Comparison of ENCODE assay signal across 13 cellular contexts in the genomic region with DNA sequence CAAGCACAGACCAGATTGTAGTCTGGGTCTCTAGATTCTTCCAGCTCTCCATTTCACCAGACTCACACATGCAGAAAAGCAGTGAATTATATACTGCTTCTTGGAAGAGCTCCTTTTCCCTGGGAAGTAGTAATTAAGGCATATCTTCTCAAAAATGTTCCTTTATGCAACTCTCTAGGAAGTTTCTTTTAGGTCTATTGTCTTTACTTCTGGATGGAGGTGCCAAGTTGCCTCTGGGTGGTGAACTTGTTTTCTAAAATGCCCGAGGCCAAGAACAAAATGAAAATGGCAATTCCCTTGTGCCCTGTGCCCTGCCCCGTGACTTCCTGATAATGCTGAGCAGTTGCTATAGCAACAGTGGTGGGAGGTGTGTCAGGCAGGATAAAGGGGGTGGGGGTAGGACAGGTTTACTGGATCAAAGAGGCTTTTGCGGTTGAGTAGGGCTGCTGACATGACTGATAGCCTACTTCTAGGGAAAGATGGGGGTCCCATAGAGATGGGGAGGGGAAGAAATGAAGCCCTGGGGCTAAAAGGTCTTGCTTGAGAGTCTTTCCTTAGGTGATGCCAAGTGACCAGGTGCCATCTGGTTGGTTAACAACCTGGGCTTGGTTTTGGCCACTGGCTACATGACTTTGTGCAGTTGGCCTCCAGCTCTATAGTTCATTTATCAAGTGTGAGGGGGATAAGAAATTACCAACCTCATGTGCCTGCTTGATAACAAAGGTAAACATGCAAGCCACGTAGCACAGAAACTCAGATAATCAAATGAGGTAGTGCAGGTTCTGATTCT. TPM values are rescaled to one million over a fixed set of nuclear protein-coding genes. Genes with fewer than 3 reads are reported as not detected.
DNase-seq lines count a peak whose midpoint lies in the region; ATAC-seq and TF ChIP-seq lines count a peak whose summit lies in the region.
"Had no signal": no experiment of that assay in that cellular context is flagged by ENCODE, and none has a peak within 500 bp of the region (broad histone marks: within the 10 kb centered on the region; RNA-seq: fewer than 3 reads in every experiment).

No MANE protein-coding gene starts in this region.

- DNase-seq in left ventricle myocardium inferior = no peak
- DNase-seq in right cardiac atrium = no peak
- peak; percentile 66 for DNase-seq in dermis blood vessel endothelial cell
- DNase-seq in nephron progenitor cell = no peak
- no peak for DNase-seq in aorta
- no peak for DNase-seq in NCI-H510A treated with DMSO at 0.1 percent for 48 hours (lab: John Stamatoyannopoulos, UW)
- DNase-seq in GM20000 (ENCODE audit: low spot score) = no peak
- DNase-seq: activated B cell treated with CpG ODN at 0.5 μM for 24 hours; NCI-H226; PC-9; stimulated activated CD8-positive, alpha-beta memory T cell treated with anti-CD3 and anti-CD28 coated beads, Interleukin-4, amount 100 ng/mL, for 48 hours; SW 1271 had no signal

- peaks cover 69% of the 10 kb centered on the region for H3K4me1 Mint-ChIP-seq in nephron progenitor cell

- H3K4me3 ChIP-seq in left ventricle myocardium inferior (no peak overlapping the region), right cardiac atrium (ENCODE audit: low read length) (no peak overlapping the region), aorta (ENCODE audit: low read length in 2 of 2) (no peak overlapping the region)
- H3K4me3 ChIP-seq: PC-9 had no signal

- no peak for TF ChIP-seq CTCF in left ventricle myocardium inferior (IDR thresholded peaks at IDR 0.05; ENCODE audit: borderline replicate concordance)
- TF ChIP-seq CTCF in nephron progenitor cell (IDR thresholded peaks at IDR 0.05) = no peak
- TF ChIP-seq CTCF in GM20000 (IDR thresholded peaks at IDR 0.05; ENCODE audit: extremely low read depth, missing control alignments) = no peak

- peak overlapping the region; percentile 56 for H3K4me3 Mint-ChIP-seq in nephron progenitor cell
- H3K4me3 Mint-ChIP-seq: activated B cell treated with CpG ODN at 0.5 μM for 24 hours had no signal

- ATAC-seq in right cardiac atrium = no peak
- ATAC-seq in aorta (ENCODE audit: low FRiP score) = no peak
- ATAC-seq in GM21619 (IDR thresholded peaks at IDR 0.05; ENCODE audit: unreplicated experiment) = no peak

- H3K27me3 ChIP-seq in left ventricle myocardium inferior (ENCODE audit: low read depth) (no peaks in the 10 kb centered on the region), right cardiac atrium (ENCODE audit: control insufficient read depth, insufficient read depth) (no peaks in the 10 kb centered on the region), aorta (ENCODE audit: control insufficient read depth in 1 of 2, insufficient read depth in 2 of 2, low read length in 1 of 2) (no peaks in the 10 kb centered on the region)

- no peaks in the 10 kb centered on the region for H3K9me3 ChIP-seq in left ventricle myocardium inferior (replicated peaks)
- no peaks in the 10 kb centered on the region for H3K9me3 ChIP-seq in right cardiac atrium (ENCODE audit: control insufficient read depth, low read length)
- no peaks in the 10 kb centered on the region for H3K9me3 ChIP-seq in aorta (ENCODE audit: control insufficient read depth, low read length)

- H3K36me3 ChIP-seq in left ventricle myocardium inferior (peaks cover 5% of the 10 kb centered on the region), aorta (ENCODE audit: control insufficient read depth in 1 of 2, insufficient read depth in 2 of 2, low read length in 1 of 2) (peaks cover 0 to 1% of the 10 kb centered on the region in 2 donors)

- H3K4me1 ChIP-seq in left ventricle myocardium inferior (peaks cover 30% of the 10 kb centered on the region), right cardiac atrium (ENCODE audit: control insufficient read depth, insufficient read depth, low read length) (peaks cover 15% of the 10 kb centered on the region), aorta (ENCODE audit: control insufficient read depth in 1 of 2, insufficient read depth in 2 of 2, low read length in 2 of 2) (peaks cover 7 to 13% of the 10 kb centered on the region in 2 donors)

- peaks cover 83% of the 10 kb centered on the region for H3K36me3 Mint-ChIP-seq in nephron progenitor cell (ENCODE audit: low read depth)

- H3K27ac Mint-ChIP-seq in nephron progenitor cell = peak overlapping the region; percentile 89
- H3K27ac Mint-ChIP-seq: activated B cell treated with CpG ODN at 0.5 μM for 24 hours had no signal

- intact Hi-C loops in left ventricle myocardium inferior (cut with micrococcal nuclease) (no loop called here), right cardiac atrium (cut with DNase I) (no loop called here), aorta (cut with DNase I) (no loop called here)

- 54% methylated on average over 4 of the region's 4 CpGs for WGBS in right cardiac atrium
- WGBS in aorta, 2 donors = 20 to 26% methylated on average over 4 of the region's 4 CpGs

- peaks cover under 1% of the 10 kb centered on the region for H3K27me3 Mint-ChIP-seq in nephron progenitor cell (ENCODE audit: low read depth, poor library complexity)

- peak overlapping the region; percentile 73 for H3K27ac ChIP-seq in left ventricle myocardium inferior (replicated peaks)
- no peak overlapping the region for H3K27ac ChIP-seq in right cardiac atrium (ENCODE audit: low read length)
- peak overlapping the region; percentile 62 to 73 for H3K27ac ChIP-seq in aorta (ENCODE audit: low read depth in 1 of 2, low read length in 2 of 2)
- H3K27ac ChIP-seq: PC-9 had no signal

- peaks cover 4% of the 10 kb centered on the region for H3K9me3 Mint-ChIP-seq in nephron progenitor cell
- H3K9me3 Mint-ChIP-seq: activated B cell treated with CpG ODN at 0.5 μM for 24 hours had no signal

RNA-seq across cellular contexts. Expression of gene IGFBP2, which starts 11.8 kb away (rescaled TPM):
- total RNA-seq in left ventricle myocardium inferior (136 TPM), right cardiac atrium (100 to 1,000 TPM in 2 of 4 donors, 10 to 100 TPM in 2; 62.6 to 168 (median 92.4) TPM), dermis blood vessel endothelial cell (159 and 263 TPM in 2 replicates), aorta (100 to 1,000 TPM; 657 to 663 TPM)
- polyA plus RNA-seq in right cardiac atrium (115 TPM), aorta (1,000 to 10,000 TPM in 1 of 2 donors, 100 to 1,000 TPM in 1; 869 to 1,436 TPM)
- total RNA-seq: activated B cell treated with CpG ODN at 0.5 μM for 24 hours had no signal

RNA-seq across cellular contexts. Expression of gene IGFBP5, which starts 50.3 kb away (rescaled TPM):
- 138 TPM for total RNA-seq in left ventricle myocardium inferior
- 100 to 1,000 TPM; 170 to 409 (median 309) TPM for total RNA-seq in right cardiac atrium
- 162 TPM for polyA plus RNA-seq in right cardiac atrium
- 0.65 and 6.1 TPM in 2 replicates for total RNA-seq in dermis blood vessel endothelial cell
- 1,000 to 10,000 TPM in 1 of 2 donors, 100 to 1,000 TPM in 1; 808 to 1,222 TPM for total RNA-seq in aorta
- polyA plus RNA-seq in aorta = 100 to 1,000 TPM; 123 to 385 TPM
- total RNA-seq: activated B cell treated with CpG ODN at 0.5 μM for 24 hours had no signal

Comparison
In these comparisons a context has a peak if more than half of its experiments do, and no peak if none do; other contexts are left out.
1. RNA of gene IGFBP5, which starts 50.3 kb away (total RNA-seq): 808 to 1,222 TPM in aorta, 170 to 409 TPM in right cardiac atrium and 138 TPM in left ventricle myocardium inferior (single experiment); 0.65 to 6.1 TPM in dermis blood vessel endothelial cell; every median in the first group is over 10 times any median in the second.